In the genomic region with DNA sequence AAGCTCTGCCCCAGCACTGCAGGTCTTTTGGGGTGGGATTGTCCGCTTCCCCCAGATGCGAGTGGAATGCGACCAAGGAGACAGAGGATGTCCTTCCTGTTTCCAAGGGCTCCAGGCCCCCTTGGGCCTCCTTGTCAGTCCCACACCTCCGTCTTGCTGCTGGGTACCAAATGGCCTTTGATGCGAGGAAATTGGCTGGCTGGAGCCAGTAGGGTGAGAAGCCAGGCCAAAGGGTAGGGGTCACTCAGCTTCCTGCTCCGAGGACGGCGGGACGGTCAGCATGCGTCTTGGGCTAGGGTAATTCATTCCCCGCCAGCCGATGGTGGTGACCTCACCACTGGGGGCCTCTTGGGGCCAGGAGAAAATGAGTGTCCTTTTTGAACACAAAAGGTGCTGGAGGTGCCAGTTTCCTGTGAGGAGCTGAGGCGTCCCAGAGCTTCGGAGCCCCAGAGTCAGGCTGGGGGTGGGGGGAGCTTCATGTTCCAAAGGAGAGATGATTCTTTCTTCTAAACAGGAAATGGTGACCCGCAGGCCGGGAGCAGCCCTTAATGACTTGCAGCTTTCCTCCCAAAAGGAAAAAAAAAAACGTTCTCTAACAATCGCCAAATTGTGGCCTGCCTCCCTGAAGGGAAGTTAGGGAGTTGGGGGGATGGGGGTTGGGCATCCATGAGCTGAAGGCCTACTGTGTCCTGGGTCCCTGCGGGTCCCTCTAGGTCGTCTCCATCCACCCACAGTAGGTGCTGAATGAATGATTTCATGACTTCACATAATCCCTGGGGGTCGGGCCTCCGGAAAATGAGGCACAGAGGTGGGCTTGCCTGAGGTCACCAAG, we compare ENCODE assay signal across 10 cellular contexts. TPM values are rescaled to one million over a fixed set of nuclear protein-coding genes. Genes with fewer than 3 reads are reported as not detected.
A peak's percentile ranks its signal among the peaks of the same experiment; 100 is the strongest.
DNase-seq lines count a peak whose midpoint lies in the region; ATAC-seq and TF ChIP-seq lines count a peak whose summit lies in the region.
"Had no signal": no experiment of that assay in that cellular context is flagged by ENCODE, and none has a peak within 500 bp of the region (broad histone marks: within the 10 kb centered on the region; RNA-seq: fewer than 3 reads in every experiment).

No MANE protein-coding gene starts in this region.

- POLR2A ChIA-PET in Caco-2 (lab: Charles Lee): interaction anchor here (0.6 to 1.1 kb wide), 4 partner anchors 23 to 165 kb away, joined by 3 to 5 read pairs (median 4); no protein-coding TSS in a partner anchor

- intact Hi-C loops in Caco-2 (cut with micrococcal nuclease; ENCODE audit: unreplicated experiment): no loop called here

- no peak overlapping the region for H3K27ac Mint-ChIP-seq in Caco-2 (ENCODE audit: unreplicated experiment)

- H3K4me3 Mint-ChIP-seq in Caco-2 (ENCODE audit: unreplicated experiment): no peak overlapping the region
- H3K4me3 Mint-ChIP-seq: central memory CD8-positive, alpha-beta T cell had no signal

- peaks cover 6% of the 10 kb centered on the region for H3K36me3 Mint-ChIP-seq in Caco-2 (ENCODE audit: insufficient read depth, unreplicated experiment)

- H3K36me3 ChIP-seq in stomach smooth muscle (ENCODE audit: control insufficient read depth in 2 of 2, insufficient read depth in 2 of 2, low read length in 2 of 2) (no peaks in the 10 kb centered on the region), Caco-2 (ENCODE audit: control insufficient read depth, insufficient read depth, low read length) (peaks cover 1% of the 10 kb centered on the region; the same call in 1 of the 2 replicates)

- H3K27me3 ChIP-seq in stomach smooth muscle (ENCODE audit: control insufficient read depth in 1 of 2, insufficient read depth in 2 of 2, low read length in 2 of 2): no peaks in the 10 kb centered on the region
- no peaks in the 10 kb centered on the region for H3K27me3 ChIP-seq in Caco-2 (replicated peaks; ENCODE audit: control insufficient read depth, insufficient read depth, low read length)

- no peaks in the 10 kb centered on the region for H3K27me3 Mint-ChIP-seq in Caco-2 (ENCODE audit: insufficient read depth, unreplicated experiment)

- BruUV-seq in Caco-2 (replicated peaks; lab: Mats Ljungman, UMichigan): no TSS peak

- no peaks in the 10 kb centered on the region for H3K9me3 ChIP-seq in stomach smooth muscle (ENCODE audit: control insufficient read depth in 2 of 2, low read length in 2 of 2)
- no peaks in the 10 kb centered on the region for H3K9me3 ChIP-seq in Caco-2

- peak overlapping the region; percentile 5 to 17 for H3K9ac ChIP-seq in stomach smooth muscle (ENCODE audit: low read length in 2 of 2)

- DNase-seq in HS-5 (ENCODE audit: low read depth): peak; percentile 92
- DNase-seq in caudate nucleus (lab: John Stamatoyannopoulos, UW): peak in 5 of 61 donors; percentile 10 to 46 (median 20)
- peak; percentile 44 for DNase-seq in kidney tubule cell (ENCODE audit: low spot score)
- no peak for DNase-seq in Caco-2
- DNase-seq in medulla oblongata (ENCODE audit: extremely low spot score): no peak
- no peak for DNase-seq in effector CD8-positive, alpha-beta T cell (lab: John Stamatoyannopoulos, UW)
- DNase-seq: NK-92 treated with Interleukin-12 subunit alpha and Interleukin-12 subunit beta, amount 100 ng/mL, for 24 hours had no signal

- CTCF ChIA-PET in Caco-2 (lab: Charles Lee): interaction anchor here (0.7 to 2.6 kb wide), 4 partner anchors 10 to 482 kb away, joined by 3 to 23 read pairs (median 8); no protein-coding TSS in a partner anchor

- H3K9me3 Mint-ChIP-seq in Caco-2 (ENCODE audit: unreplicated experiment): no peaks in the 10 kb centered on the region
- H3K9me3 Mint-ChIP-seq: central memory CD8-positive, alpha-beta T cell had no signal

- peaks cover 32% of the 10 kb centered on the region for H3K4me1 ChIP-seq in stomach smooth muscle (ENCODE audit: control insufficient read depth, insufficient read depth, low read length)
- H3K4me1 ChIP-seq in Caco-2: peaks cover 10% of the 10 kb centered on the region; the same call in 1 of the 2 replicates

- no peak for ATAC-seq in HG03139 (IDR thresholded peaks at IDR 0.05; ENCODE audit: unreplicated experiment)

- H3K4me1 Mint-ChIP-seq in Caco-2 (ENCODE audit: low read depth, unreplicated experiment): peaks cover 11% of the 10 kb centered on the region
- H3K4me1 Mint-ChIP-seq: central memory CD8-positive, alpha-beta T cell had no signal

- TF ChIP-seq CTCF in Caco-2 (IDR thresholded peaks at IDR 0.05; ENCODE audit: insufficient read depth in 1 of 2, low read depth in 1 of 2, low read length in 1 of 2, severe bottlenecking in 1 of 2, unreplicated experiment in 1 of 2): no peak

- H3K4me3 ChIP-seq in stomach smooth muscle (ENCODE audit: low read length in 2 of 2) (peak overlapping the region; percentile 5 to 15), Caco-2 (ENCODE audit: low read depth, low read length) (no peak overlapping the region)

- H3K27ac ChIP-seq in caudate nucleus (ENCODE audit: low read depth, low read length): peak overlapping the region; percentile 45
- peak overlapping the region; percentile 64 for H3K27ac ChIP-seq in stomach smooth muscle (ENCODE audit: low read length)

RNA-seq across cellular contexts. Expression of a gene that starts 6.7 kb away (rescaled TPM):
- 8.9 and 10.9 TPM in 2 replicates for total RNA-seq in Caco-2 (2022)

RNA-seq across cellular contexts. Expression of a gene that starts 53.3 kb away (rescaled TPM):
- 146 and 154 TPM in 2 replicates for total RNA-seq in Caco-2 (2022)

Comparison
In these comparisons a context has a peak if more than half of its experiments do, and no peak if none do; other contexts are left out.
1. DNase-seq: peak in HS-5 (single experiment) and kidney tubule cell (single experiment); none in Caco-2 (0 of 2), medulla oblongata (single experiment) and effector CD8-positive, alpha-beta T cell (single experiment).